Comparison of ENCODE assay signal across 10 cellular contexts in the genomic region with DNA sequence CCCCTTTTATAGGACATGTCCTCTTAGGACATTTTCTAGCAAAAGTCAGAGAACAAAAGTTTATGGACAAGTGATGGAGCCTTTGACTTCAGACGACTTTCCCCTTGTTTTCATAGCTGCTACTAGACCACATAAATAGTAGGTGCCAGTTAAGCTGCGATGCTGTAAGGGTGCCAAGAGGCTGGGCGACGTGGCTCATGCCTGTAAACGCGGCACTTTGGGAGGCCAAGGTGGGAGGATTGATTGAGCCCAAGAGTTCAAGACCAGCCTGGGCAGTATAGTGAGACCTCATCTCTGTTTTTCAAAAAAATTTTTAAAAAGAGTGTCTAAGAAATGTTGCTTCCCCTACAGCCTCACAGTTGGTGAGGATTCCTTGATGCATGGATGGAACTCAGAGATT. TPM values are rescaled to one million over a fixed set of nuclear protein-coding genes. Genes with fewer than 3 reads are reported as not detected.
"Had no signal": no experiment of that assay in that cellular context is flagged by ENCODE, and none has a peak within 500 bp of the region (broad histone marks: within the 10 kb centered on the region; RNA-seq: fewer than 3 reads in every experiment).

No MANE protein-coding gene starts in this region.

- FAIRE-seq: H1, H54 had no signal

- DNase-seq: GM23248, GOT3, H7, H9, HCEC 1CT, HFFc6 had no signal

- ATAC-seq: GM23338 had no signal

- H2AFZ ChIP-seq: GM23248, GM23338 had no signal

- H3K4me1 ChIP-seq: HAP-1 had no signal

- H3K4me3 ChIP-seq: GM23248, GM23338, HAP-1 had no signal

- H3K4me2 ChIP-seq: GM23338 had no signal

- H3K36me3 ChIP-seq: HAP-1 had no signal

- H3K9ac ChIP-seq: GM23248 had no signal

- H3K9me3 ChIP-seq: HAP-1 had no signal

- H3K27ac ChIP-seq: GM23248 had no signal

RNA-seq across cellular contexts. Expression of a gene that starts 2.2 kb away (rescaled TPM):
- total RNA-seq: H7, H9 had no signal
